In genomic region chr3:140521751-140522445, GRCh38 we compare ENCODE assay signal across 29 cellular contexts.
"Had no signal": no experiment of that assay in that cellular context is flagged by ENCODE, and none has a peak within 500 bp of the region (broad histone marks: within the 10 kb centered on the region; RNA-seq: fewer than 3 reads in every experiment).

No MANE protein-coding gene starts in this region.

- H3K36me3 ChIP-seq: adrenal gland, ascending aorta, cardiac muscle cell, colonic mucosa, gastroesophageal sphincter, sigmoid colon, suprapubic skin, tibial artery had no signal

- H3K4me1 ChIP-seq: adrenal gland, ascending aorta, colonic mucosa, gastroesophageal sphincter, parathyroid adenoma, psoas muscle, sigmoid colon, suprapubic skin, tibial artery had no signal

- H2AFZ ChIP-seq: hepatocyte, parathyroid adenoma had no signal

- H3K79me2 ChIP-seq: hepatocyte, parathyroid adenoma had no signal

- H3K4me2 ChIP-seq: hepatocyte, smooth muscle cell had no signal

- H3K27ac ChIP-seq: adrenal gland, ascending aorta, cardiac muscle cell, colonic mucosa, gastroesophageal sphincter, hepatocyte, parathyroid adenoma, psoas muscle, sigmoid colon, suprapubic skin, tibial artery had no signal

- H3K27me3 ChIP-seq: adrenal gland, ascending aorta, cardiac muscle cell, colonic mucosa, gastroesophageal sphincter, hepatocyte, sigmoid colon, tibial artery had no signal

- H3K4me3 ChIP-seq: adrenal gland, ascending aorta, cardiac muscle cell, colonic mucosa, gastroesophageal sphincter, hepatocyte, psoas muscle, sigmoid colon, smooth muscle cell, suprapubic skin, tibial artery had no signal

- H3K9me3 ChIP-seq: adrenal gland, colonic mucosa, psoas muscle, sigmoid colon had no signal

- DNase-seq: activated CD4-positive, alpha-beta T cell treated with anti-CD3 and anti-CD28 coated beads for 4 hours; activated CD4-positive, alpha-beta T cell treated with anti-CD3 and anti-CD28 coated beads, Interleukin-2, amount 50 U/mL, for 48 hours; activated CD8-positive, alpha-beta memory T cell treated with anti-CD3 and anti-CD28 coated beads for 24 hours; activated effector memory CD4-positive, alpha-beta T cell treated with anti-CD3 and anti-CD28 coated beads, Interleukin-2, amount 50 U/mL, for 16 hours; activated naive CD4-positive, alpha-beta T cell treated with anti-CD3 and anti-CD28 coated beads for 36 hours; activated naive CD8-positive, alpha-beta T cell treated with anti-CD3 and anti-CD28 coated beads for 36 hours; activated T-cell treated with anti-CD3 and anti-CD28 coated beads, Interleukin-2, amount 50 U/mL, for 1 hour; adrenal gland; cerebellar nuclear complex; colonic mucosa; effector memory CD4-positive, alpha-beta T cell; erythroblast; immature natural killer cell; midbrain; naive thymus-derived CD8-positive, alpha-beta T cell; occipital lobe; psoas muscle; sigmoid colon; stimulated activated CD4-positive, alpha-beta T cell treated with anti-CD3 and anti-CD28 coated beads, Interleukin-1b, Interleukin-23, amount 100 ng/mL, for 48 hours; stimulated activated naive B cell treated with anti-CD40 and anti-IgM and Interleukin-4, amounts not matched to agents 10 μg/mL and 1 μg/mL and 100 μg/mL, for 72 hours; T-cell; tibial artery had no signal

- H3K9ac ChIP-seq: parathyroid adenoma had no signal

- ATAC-seq: gastroesophageal sphincter; naive thymus-derived CD8-positive, alpha-beta T cell; psoas muscle; stimulated activated naive B cell treated with anti-CD40 and anti-IgM and Interleukin-4, amounts not matched to agents 10 μg/mL and 1 μg/mL and 100 μg/mL, for 72 hours; T-cell had no signal
